ENCODE assay signal across 8 cellular contexts in genomic region chr1:112395832-112396667, GRCh38. TPM values are rescaled to one million over a fixed set of nuclear protein-coding genes. Genes with fewer than 3 reads are reported as not detected.
DNase-seq lines count a peak whose midpoint lies in the region; ATAC-seq, FAIRE-seq and TF ChIP-seq lines count a peak whose summit lies in the region.

Gene CTTNBP2NL (plus strand): TSS chr1:112396214. CDS start chr1:112416166, 19,952 bp downstream.

- H3K27ac ChIP-seq in kidney (ENCODE audit: low read depth in 2 of 2, low read length in 2 of 2) = peak within 1 kb of the TSS; percentile 93 to 94

- FAIRE-seq in kidney (lab: Jason Lieb, UNC) = no peak

- ATAC-seq in GM18909 (IDR thresholded peaks at IDR 0.05; ENCODE audit: poor library complexity, unreplicated experiment) (peak; percentile 81), HG03159 (IDR thresholded peaks at IDR 0.05; ENCODE audit: unreplicated experiment) (peak; percentile 76)

- H3K9ac ChIP-seq in kidney (ENCODE audit: low read length in 2 of 2) = peak within 1 kb of the TSS; percentile 90 to 91

- peak within 1 kb of the TSS; percentile 89 to 100 for H3K4me3 ChIP-seq in kidney (ENCODE audit: low read length in 2 of 2)

- H3K9me3 ChIP-seq in kidney (ENCODE audit: control insufficient read depth in 1 of 2, low read length in 2 of 2) = no peaks in the 10 kb centered on the region

- no peaks in the 10 kb centered on the region for H3K36me3 ChIP-seq in kidney (ENCODE audit: control insufficient read depth in 1 of 2, insufficient read depth in 2 of 2, low read length in 2 of 2)

- intact Hi-C loops in kidney (cut with DNase I) = no loop called here

- DNase-seq in ACHN (peak; percentile 96), NCI-H2227 treated with DMSO at 0.1 percent for 48 hours (lab: John Stamatoyannopoulos, UW) (peak; percentile 96), cerebellar nuclear complex (lab: John Stamatoyannopoulos, UW) (peak; percentile 91 to 92), kidney (peak; percentile 99)
- DNase-seq in activated CD4-positive, CD25-positive, alpha-beta regulatory T cell treated with anti-CD3 and anti-CD28 coated beads, Interleukin-2, amount 50 U/mL, for 72 hours = peak; percentile 82
- peak; percentile 56 to 70 for DNase-seq in stimulated activated CD4-positive, alpha-beta T cell treated with anti-CD3 and anti-CD28 coated beads, Interleukin-15, amount 100 ng/mL, for 1 hour (ENCODE audit: low read depth in 1 of 2, low spot score in 1 of 2)

- peaks cover 2 to 26% of the 10 kb centered on the region in 2 donors for H3K4me1 ChIP-seq in kidney (ENCODE audit: control insufficient read depth in 1 of 2, insufficient read depth in 1 of 2, low read depth in 1 of 2, low read length in 2 of 2)

- in situ Hi-C loops in ACHN (cut with HindIII; ENCODE audit: low pct_ligation_motif_present, low pct_unique_long_range_greater_than_20kb, low sequenced_read_pairs) = no loop called here

- no peak for TF ChIP-seq CTCF in kidney (IDR thresholded peaks at IDR 0.05; ENCODE audit: borderline replicate concordance, extremely low read depth, insufficient read depth)

RNA-seq across cellular contexts. Expression of gene CTTNBP2NL, which starts in this region (rescaled TPM):
- total RNA-seq in kidney = 65.4 TPM
- 6.7 TPM for polyA plus RNA-seq in kidney (ENCODE audit: insufficient read depth, low read depth, low replicate concordance)

Comparison
In these comparisons a context has a peak if more than half of its experiments do, and no peak if none do; other contexts are left out.
1. Peak in every context shown above with its lines: DNase-seq, ATAC-seq, H3K4me3 ChIP-seq and H3K27ac ChIP-seq.